ENCODE assay signal across 19 cellular contexts in genomic region chr5:122602700-122603099, GRCh38.
"Had no signal": no experiment of that assay in that cellular context is flagged by ENCODE, and none has a peak within 500 bp of the region (broad histone marks: within the 10 kb centered on the region; RNA-seq: fewer than 3 reads in every experiment).

No MANE protein-coding gene starts in this region.

- H3K27ac ChIP-seq: coronary artery, gastrocnemius medialis, heart right ventricle, lower lobe of right lung, psoas muscle, right lobe of liver had no signal

- H3K9me3 ChIP-seq: gastrocnemius medialis, lower lobe of right lung, psoas muscle, right lobe of liver had no signal

- DNase-seq: cerebellar nuclear complex; effector memory CD4-positive, alpha-beta T cell; gastrocnemius medialis; heart right ventricle; hypothalamus; kidney glomerular epithelial cell; lower lobe of right lung; naive B cell; nephron progenitor cell; psoas muscle; retina; right lobe of liver; stimulated activated CD4-positive, alpha-beta T cell treated with anti-CD3 and anti-CD28 coated beads, Interleukin-2, amount 100 ng/mL, for 24 hours; stimulated activated naive CD4-positive, alpha-beta T cell had no signal

- H3K4me1 ChIP-seq: gastrocnemius medialis, heart right ventricle, lower lobe of right lung, psoas muscle, right lobe of liver had no signal

- H3K4me3 ChIP-seq: coronary artery, gastrocnemius medialis, heart right ventricle, lower lobe of right lung, psoas muscle, right lobe of liver had no signal

- ATAC-seq: esophagus mucosa, gastrocnemius medialis, heart right ventricle, left lobe of liver, lower lobe of right lung, psoas muscle, right lobe of liver had no signal

- H3K27me3 ChIP-seq: gastrocnemius medialis, heart right ventricle, right lobe of liver had no signal

- FAIRE-seq: endometrium, islet of Langerhans had no signal

- H3K36me3 ChIP-seq: gastrocnemius medialis, heart right ventricle, lower lobe of right lung, right lobe of liver had no signal
